ENCODE assay signal across 9 cellular contexts in genomic region chr3:14216257-14217048, GRCh38. TPM values are rescaled to one million over a fixed set of nuclear protein-coding genes. Genes with fewer than 3 reads are reported as not detected.
DNase-seq lines count a peak whose midpoint lies in the region; ATAC-seq and TF ChIP-seq lines count a peak whose summit lies in the region.
"Had no signal": no experiment of that assay in that cellular context is flagged by ENCODE, and none has a peak within 500 bp of the region (broad histone marks: within the 10 kb centered on the region; RNA-seq: fewer than 3 reads in every experiment).

No MANE protein-coding gene starts in this region.

- peak; percentile 45 to 63 for DNase-seq in activated CD4-positive, alpha-beta T cell treated with anti-CD3 and anti-CD28 coated beads for 4 hours
- DNase-seq in activated CD4-positive, alpha-beta T cell treated with anti-CD3 and anti-CD28 coated beads for 1 hour = no peak
- peak; percentile 2 for DNase-seq in activated CD8-positive, alpha-beta T cell treated with anti-CD3 and anti-CD28 coated beads, Interleukin-2, amount 10 ng/mL, durations not matched to agents 7 days and 5 days
- peak; percentile 76 for DNase-seq in neural progenitor cell (ENCODE audit: low spot score)
- no peak for DNase-seq in aorta
- DNase-seq in GM03348 (ENCODE audit: low spot score) = no peak
- no peak for DNase-seq in EL

- H3K4me3 ChIP-seq in neural progenitor cell (peak overlapping the region; percentile 2), aorta (ENCODE audit: low read length in 2 of 2) (peak overlapping the region in 1 of 2 donors; percentile 57)

- H3K4me3 Mint-ChIP-seq in activated CD8-positive, alpha-beta T cell treated with anti-CD3 and anti-CD28 coated beads, Interleukin-2, amount 10 ng/mL, durations not matched to agents 7 days and 5 days = no peak overlapping the region
- peak overlapping the region; percentile 41 for H3K4me3 Mint-ChIP-seq in neural progenitor cell

- H3K27ac ChIP-seq in neural progenitor cell (no peak overlapping the region), aorta (ENCODE audit: low read depth in 1 of 2, low read length in 2 of 2) (peak overlapping the region in 1 of 2 donors; percentile 77)
- H3K27ac ChIP-seq: C4-2B had no signal

- H3K79me2 ChIP-seq in neural progenitor cell (ENCODE audit: low read depth) = no peaks in the 10 kb centered on the region

- H3K36me3 Mint-ChIP-seq in activated CD8-positive, alpha-beta T cell treated with anti-CD3 and anti-CD28 coated beads, Interleukin-2, amount 10 ng/mL, durations not matched to agents 7 days and 5 days (ENCODE audit: low read depth) = peaks cover 2% of the 10 kb centered on the region
- peaks cover 1% of the 10 kb centered on the region for H3K36me3 Mint-ChIP-seq in neural progenitor cell

- H3K9me3 ChIP-seq in neural progenitor cell (ENCODE audit: low read depth) = peaks cover 8% of the 10 kb centered on the region
- H3K9me3 ChIP-seq in aorta (ENCODE audit: control insufficient read depth, low read length) = no peaks in the 10 kb centered on the region

- peak overlapping the region; percentile 22 for H2AFZ ChIP-seq in neural progenitor cell (replicated peaks)

- no peak for ATAC-seq in activated CD8-positive, alpha-beta T cell treated with anti-CD3 and anti-CD28 coated beads, Interleukin-2, amount 10 ng/mL, durations not matched to agents 7 days and 5 days
- ATAC-seq in esophagus mucosa (peak; percentile 91), aorta (ENCODE audit: low FRiP score) (peak; percentile 62)

- WGBS in aorta, 2 donors = 9 to 57% methylated on average over 22 of the region's 22 CpGs

- H4K20me1 ChIP-seq in neural progenitor cell (ENCODE audit: low read depth) = no peaks in the 10 kb centered on the region

- CTCF ChIA-PET in activated CD8-positive, alpha-beta T cell treated with anti-CD3 and anti-CD28 coated beads, Interleukin-2, amount 10 ng/mL, durations not matched to agents 7 days and 5 days (lab: Charles Lee) = interaction anchor here (1.5 to 2.3 kb wide), 2 partner anchors 13 to 41 kb away, joined by 3 to 10 read pairs; no protein-coding TSS in a partner anchor

- POLR2A ChIA-PET in activated CD8-positive, alpha-beta T cell treated with anti-CD3 and anti-CD28 coated beads, Interleukin-2, amount 10 ng/mL, durations not matched to agents 7 days and 5 days (lab: Charles Lee) = no interaction called here

- H3K4me1 ChIP-seq in neural progenitor cell (no peaks in the 10 kb centered on the region), aorta (ENCODE audit: control insufficient read depth in 1 of 2, insufficient read depth in 2 of 2, low read length in 2 of 2) (no peaks in the 10 kb centered on the region)

- H3F3A ChIP-seq in neural progenitor cell (ENCODE audit: low read depth) = no peaks in the 10 kb centered on the region

- H3K9ac ChIP-seq in neural progenitor cell = no peak overlapping the region

- intact Hi-C loops in aorta (cut with DNase I) = no loop called here

- TF ChIP-seq CTCF in neural progenitor cell (IDR thresholded peaks at IDR 0.05) = peak; percentile 62

- no peak overlapping the region for H3K27ac Mint-ChIP-seq in activated CD8-positive, alpha-beta T cell treated with anti-CD3 and anti-CD28 coated beads, Interleukin-2, amount 10 ng/mL, durations not matched to agents 7 days and 5 days
- peak overlapping the region; percentile 28 for H3K27ac Mint-ChIP-seq in neural progenitor cell

- peak overlapping the region; percentile 10 for H3K4me2 ChIP-seq in neural progenitor cell

- H3K27me3 Mint-ChIP-seq in activated CD8-positive, alpha-beta T cell treated with anti-CD3 and anti-CD28 coated beads, Interleukin-2, amount 10 ng/mL, durations not matched to agents 7 days and 5 days (ENCODE audit: low read depth) = peaks cover 2% of the 10 kb centered on the region
- peaks cover 2% of the 10 kb centered on the region for H3K27me3 Mint-ChIP-seq in neural progenitor cell (ENCODE audit: insufficient read depth, low read depth)

- H3K9me3 Mint-ChIP-seq in activated CD8-positive, alpha-beta T cell treated with anti-CD3 and anti-CD28 coated beads, Interleukin-2, amount 10 ng/mL, durations not matched to agents 7 days and 5 days (ENCODE audit: insufficient read depth) = peaks cover 8% of the 10 kb centered on the region
- H3K9me3 Mint-ChIP-seq in neural progenitor cell = peaks cover 6% of the 10 kb centered on the region

- H3K36me3 ChIP-seq in neural progenitor cell (no peaks in the 10 kb centered on the region), aorta (ENCODE audit: control insufficient read depth in 1 of 2, insufficient read depth in 2 of 2, low read length in 1 of 2) (no peaks in the 10 kb centered on the region)

- H3K27me3 ChIP-seq in neural progenitor cell (no peaks in the 10 kb centered on the region), aorta (ENCODE audit: control insufficient read depth in 1 of 2, insufficient read depth in 2 of 2, low read length in 1 of 2) (no peaks in the 10 kb centered on the region)

- H3K4me1 Mint-ChIP-seq in activated CD8-positive, alpha-beta T cell treated with anti-CD3 and anti-CD28 coated beads, Interleukin-2, amount 10 ng/mL, durations not matched to agents 7 days and 5 days (ENCODE audit: low read depth) = no peaks in the 10 kb centered on the region
- peaks cover 8% of the 10 kb centered on the region for H3K4me1 Mint-ChIP-seq in neural progenitor cell

RNA-seq across cellular contexts. Expression of gene LSM3, which starts 37.8 kb away (rescaled TPM):
- 10 to 100 TPM; 19.2 to 20.2 TPM for total RNA-seq in activated CD8-positive, alpha-beta T cell treated with anti-CD3 and anti-CD28 coated beads, Interleukin-2, amount 10 ng/mL, durations not matched to agents 7 days and 5 days
- total RNA-seq in esophagus mucosa = 10.3 TPM
- total RNA-seq in neural progenitor cell (ENCODE audit: low replicate concordance) = 20.9 and 36.2 TPM in 2 replicates
- 1 to 10 TPM; 7.1 to 9.0 TPM for total RNA-seq in aorta
- 10 to 100 TPM; 11.4 to 19.5 TPM for polyA plus RNA-seq in aorta

RNA-seq across cellular contexts. Expression of gene XPC, which starts 38.1 kb away (rescaled TPM):
- 10 to 100 TPM; 29.4 to 31.6 TPM for total RNA-seq in activated CD8-positive, alpha-beta T cell treated with anti-CD3 and anti-CD28 coated beads, Interleukin-2, amount 10 ng/mL, durations not matched to agents 7 days and 5 days
- total RNA-seq in esophagus mucosa (13.4 TPM), neural progenitor cell (ENCODE audit: low replicate concordance) (33.4 and 44.1 TPM in 2 replicates), aorta (10 to 100 TPM; 29.7 to 36.7 TPM)
- polyA plus RNA-seq in aorta = 10 to 100 TPM; 14.3 to 37.1 TPM

Comparison
In these comparisons a context has a peak if more than half of its experiments do, and no peak if none do; other contexts are left out.
1. DNase-seq: peak in activated CD4-positive, alpha-beta T cell treated with anti-CD3 and anti-CD28 coated beads for 4 hours (2 of 2), activated CD8-positive, alpha-beta T cell treated with anti-CD3 and anti-CD28 coated beads, Interleukin-2, amount 10 ng/mL, durations not matched to agents 7 days and 5 days (single experiment) and neural progenitor cell (single experiment); none in activated CD4-positive, alpha-beta T cell treated with anti-CD3 and anti-CD28 coated beads for 1 hour (single experiment), aorta (0 of 2), GM03348 (single experiment) and EL (single experiment).